Comparison of ENCODE assay signal across 1 cellular context in the genomic region with DNA sequence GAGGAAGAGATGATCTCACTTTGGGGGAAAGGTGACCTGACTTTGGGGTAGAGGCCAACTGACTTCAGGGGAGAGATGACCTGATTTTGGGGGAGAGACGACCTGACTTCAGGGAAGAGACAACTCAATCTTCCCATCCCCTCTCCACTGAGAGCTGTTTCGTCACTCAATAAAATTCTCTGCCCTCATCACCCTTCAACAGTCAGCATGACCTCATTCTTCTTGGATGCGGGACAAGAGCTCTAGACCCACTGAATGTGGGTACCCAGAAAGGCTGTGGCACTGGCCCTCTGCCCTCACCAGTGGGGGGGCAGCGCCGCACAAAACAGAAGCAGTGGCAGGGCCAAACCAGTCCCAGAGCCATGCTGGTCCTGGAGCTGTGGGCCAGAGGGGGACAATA.
TF ChIP-seq lines count a peak whose summit lies in the region.

No MANE protein-coding gene starts in this region.

TF ChIP-seq in SK-N-SH treated with all-trans-retinoic acid at 6 μM for 48 hours, 23 proteins besides CTCF, POLR2A, EP300 and RAD21 (continued from another document):
- TF ChIP-seq, protein P1, sequence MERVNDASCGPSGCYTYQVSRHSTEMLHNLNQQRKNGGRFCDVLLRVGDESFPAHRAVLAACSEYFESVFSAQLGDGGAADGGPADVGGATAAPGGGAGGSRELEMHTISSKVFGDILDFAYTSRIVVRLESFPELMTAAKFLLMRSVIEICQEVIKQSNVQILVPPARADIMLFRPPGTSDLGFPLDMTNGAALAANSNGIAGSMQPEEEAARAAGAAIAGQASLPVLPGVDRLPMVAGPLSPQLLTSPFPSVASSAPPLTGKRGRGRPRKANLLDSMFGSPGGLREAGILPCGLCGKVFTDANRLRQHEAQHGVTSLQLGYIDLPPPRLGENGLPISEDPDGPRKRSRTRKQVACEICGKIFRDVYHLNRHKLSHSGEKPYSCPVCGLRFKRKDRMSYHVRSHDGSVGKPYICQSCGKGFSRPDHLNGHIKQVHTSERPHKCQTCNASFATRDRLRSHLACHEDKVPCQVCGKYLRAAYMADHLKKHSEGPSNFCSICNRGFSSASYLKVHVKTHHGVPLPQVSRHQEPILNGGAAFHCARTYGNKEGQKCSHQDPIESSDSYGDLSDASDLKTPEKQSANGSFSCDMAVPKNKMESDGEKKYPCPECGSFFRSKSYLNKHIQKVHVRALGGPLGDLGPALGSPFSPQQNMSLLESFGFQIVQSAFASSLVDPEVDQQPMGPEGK (CRISPR knock-in tag; IDR thresholded peaks at IDR 0.05; ENCODE audit: borderline replicate concordance) = no peak
- TF ChIP-seq TOX (CRISPR knock-in tag; IDR thresholded peaks at IDR 0.05; ENCODE audit: borderline replicate concordance) (no peak), ZNF8 (CRISPR knock-in tag; IDR thresholded peaks at IDR 0.05) (no peak)
